In genomic region chr12:116502141-116502725, GRCh38 we compare ENCODE assay signal across 17 cellular contexts. TPM values are rescaled to one million over a fixed set of nuclear protein-coding genes. Genes with fewer than 3 reads are reported as not detected.
DNase-seq lines count a peak whose midpoint lies in the region; ATAC-seq and TF ChIP-seq lines count a peak whose summit lies in the region.
"Had no signal": no experiment of that assay in that cellular context is flagged by ENCODE, and none has a peak within 500 bp of the region (broad histone marks: within the 10 kb centered on the region; RNA-seq: fewer than 3 reads in every experiment).

No MANE protein-coding gene starts in this region.

- H3K4me1 ChIP-seq in BE2C (peaks cover 4% of the 10 kb centered on the region; the same call in 1 of the 2 replicates), PC-9 (replicated peaks; ENCODE audit: insufficient read depth) (peaks cover 22% of the 10 kb centered on the region), trophoblast cell (ENCODE audit: control insufficient read depth in 1 of 2, insufficient read depth in 2 of 2, low read length in 2 of 2) (peaks cover 0 to 6% of the 10 kb centered on the region in 2 experiments), MM.1S (ENCODE audit: low read length) (no peaks in the 10 kb centered on the region), mucosa of descending colon (ENCODE audit: low read depth) (no peaks in the 10 kb centered on the region)

- no CpG with 5 or more reads among the region's 14 CpGs for WGBS in trophoblast cell (ENCODE audit: extremely low coverage, insufficient coverage, insufficient read length)

- H3K79me1 ChIP-seq in trophoblast cell (ENCODE audit: low read length) = peaks cover 2% of the 10 kb centered on the region

- no peak overlapping the region for H3K18ac ChIP-seq in trophoblast cell (ENCODE audit: low read length)

- H3K4me3 ChIP-seq in BE2C (ENCODE audit: low read depth, low read length) (0 out of 2 replicates have a peak overlapping the region, but pooled peaks have one; percentile 7), PC-9 (no peak overlapping the region; the same call in 1 of the 2 replicates), trophoblast cell (ENCODE audit: low read depth, low read length) (no peak overlapping the region), MM.1S (ENCODE audit: low read length) (no peak overlapping the region), mucosa of descending colon (no peak overlapping the region)
- H3K4me3 ChIP-seq: GM23248, MG63 had no signal

- H3K9me2 ChIP-seq in PC-9 (ENCODE audit: insufficient read depth) (no peaks in the 10 kb centered on the region), MM.1S (replicated peaks; ENCODE audit: insufficient read depth, low read length) (no peaks in the 10 kb centered on the region)

- peak overlapping the region; percentile 37 for H3K4me2 ChIP-seq in PC-9
- no peak overlapping the region for H3K4me2 ChIP-seq in trophoblast cell (ENCODE audit: low read length)
- no peak overlapping the region for H3K4me2 ChIP-seq in MM.1S (ENCODE audit: low read depth, low read length)

- DNase-seq in BE2C (no peak), ELF-1 (ENCODE audit: low read depth, low spot score) (peak; percentile 67), PC-9 (no peak), trophoblast cell (peak; percentile 53 to 59), MM.1S (no peak), mucosa of descending colon (no peak), HUDEP-2 (lab: John Stamatoyannopoulos, UW; ENCODE audit: unreplicated experiment in 76 of 76) (no peak)
- DNase-seq: AML-193, GDM1, GM23248, HCEC 1CT, Karpas-422, MG63, NCI-H1092 treated with DMSO at 0.1 percent for 48 hours, NCI-H146, NCI-H82, Right ventricle myocardium superior had no signal

- TF ChIP-seq CTCF in BE2C (IDR thresholded peaks at IDR 0.05; ENCODE audit: low read depth, low read length) (no peak), PC-9 (conservative IDR thresholded peaks at IDR 0.05) (no peak), MM.1S (IDR thresholded peaks at IDR 0.05; ENCODE audit: low read length) (no peak), mucosa of descending colon (IDR thresholded peaks at IDR 0.05) (no peak)

- no peak overlapping the region for H2AFZ ChIP-seq in PC-9
- peak overlapping the region; percentile 23 for H2AFZ ChIP-seq in trophoblast cell (ENCODE audit: insufficient read depth, low read length, poor library complexity)
- H2AFZ ChIP-seq in MM.1S (ENCODE audit: low read length) = no peak overlapping the region
- H2AFZ ChIP-seq: GM23248 had no signal

- BruUV-seq in PC-9 (replicated peaks; lab: Mats Ljungman, UMichigan) = no TSS peak

- no peak overlapping the region for H2BK120ac ChIP-seq in trophoblast cell (ENCODE audit: insufficient read depth, low read length, poor library complexity)

- no peak overlapping the region for H2BK12ac ChIP-seq in trophoblast cell (ENCODE audit: low read length)

- H3F3A ChIP-seq in PC-9 (ENCODE audit: insufficient read depth, low read depth) (peaks cover 23% of the 10 kb centered on the region), MM.1S (ENCODE audit: insufficient read depth, low read length) (no peaks in the 10 kb centered on the region)

- no peaks in the 10 kb centered on the region for H3K36me3 ChIP-seq in BE2C
- H3K36me3 ChIP-seq in PC-9 (ENCODE audit: low read depth) = no peaks in the 10 kb centered on the region
- H3K36me3 ChIP-seq in trophoblast cell (ENCODE audit: control insufficient read depth in 1 of 2, insufficient read depth in 2 of 2, low read length in 2 of 2) = no peaks in the 10 kb centered on the region
- no peaks in the 10 kb centered on the region for H3K36me3 ChIP-seq in MM.1S (replicated peaks; ENCODE audit: insufficient read depth, low read length)
- no peaks in the 10 kb centered on the region for H3K36me3 ChIP-seq in mucosa of descending colon (ENCODE audit: low read depth)
- H3K36me3 ChIP-seq: MG63 had no signal

- H3K9ac ChIP-seq in trophoblast cell (ENCODE audit: low read length) = no peak overlapping the region
- no peak overlapping the region for H3K9ac ChIP-seq in MM.1S (ENCODE audit: low read length)
- H3K9ac ChIP-seq: GM23248 had no signal

- H4K12ac ChIP-seq in trophoblast cell (ENCODE audit: low read depth, low read length) = no peak overlapping the region

- no peak for ATAC-seq in mucosa of descending colon

- H3K14ac ChIP-seq in trophoblast cell (ENCODE audit: low read length) = no peak overlapping the region

- H4K20me1 ChIP-seq in PC-9 (ENCODE audit: insufficient read depth) (no peaks in the 10 kb centered on the region), MM.1S (ENCODE audit: insufficient read depth, low read length) (no peaks in the 10 kb centered on the region)

- H3K27me3 ChIP-seq in BE2C (no peaks in the 10 kb centered on the region), PC-9 (ENCODE audit: insufficient read depth, low read depth) (no peaks in the 10 kb centered on the region), trophoblast cell (ENCODE audit: insufficient read depth, low read length) (no peaks in the 10 kb centered on the region), MM.1S (replicated peaks; ENCODE audit: insufficient read depth, low read length) (no peaks in the 10 kb centered on the region)
- H3K27me3 ChIP-seq: MG63 had no signal

- H4K8ac ChIP-seq in trophoblast cell (ENCODE audit: low read depth, low read length) = no peak overlapping the region

- intact Hi-C loops in PC-9 (cut with micrococcal nuclease; ENCODE audit: unreplicated experiment) = loop anchor here (2.0 to 5.0 kb wide), 5 partner anchors 89 to 225 kb away; partner anchors contain the start of gene MED13L
- intact Hi-C loops in mucosa of descending colon (cut with DNase I, micrococcal nuclease) = no loop called here

- CTCF ChIA-PET in PC-9 (lab: Charles Lee) = interaction anchor here (0.7 kb wide), 1 partner anchor 220 kb away, joined by 6 read pairs; no protein-coding TSS in a partner anchor

- no peak overlapping the region for H4K91ac ChIP-seq in trophoblast cell (ENCODE audit: low read depth, low read length)

- POLR2A ChIA-PET in PC-9 (lab: Charles Lee; ENCODE audit: unreplicated experiment) = interaction anchor here (0.6 kb wide), 1 partner anchor 66 kb away, joined by 3 read pairs; no protein-coding TSS in a partner anchor

- no peak overlapping the region for H3K4ac ChIP-seq in trophoblast cell (ENCODE audit: low read depth, low read length)

- H2BK5ac ChIP-seq in trophoblast cell (ENCODE audit: low read depth, low read length, poor library complexity) = no peak overlapping the region

- H2AK5ac ChIP-seq in trophoblast cell (ENCODE audit: low read length) = no peak overlapping the region

- peak overlapping the region; percentile 90 for H3K27ac ChIP-seq in PC-9
- no peak overlapping the region for H3K27ac ChIP-seq in trophoblast cell (ENCODE audit: low read depth, low read length)
- no peak overlapping the region for H3K27ac ChIP-seq in MM.1S (ENCODE audit: low read length)
- H3K27ac ChIP-seq: GM23248 had no signal

- H3K79me2 ChIP-seq in PC-9 (ENCODE audit: low read depth) = no peaks in the 10 kb centered on the region
- no peaks in the 10 kb centered on the region for H3K79me2 ChIP-seq in trophoblast cell (ENCODE audit: control insufficient read depth, insufficient read depth, low read length, poor library complexity)
- no peaks in the 10 kb centered on the region for H3K79me2 ChIP-seq in MM.1S (ENCODE audit: low read length)

- H3K23ac ChIP-seq in trophoblast cell (ENCODE audit: low read length) = no peak overlapping the region

- H3K9me3 ChIP-seq in BE2C (no peaks in the 10 kb centered on the region), PC-9 (ENCODE audit: insufficient read depth, low read depth) (no peaks in the 10 kb centered on the region), trophoblast cell (ENCODE audit: insufficient read depth, low read depth, low read length) (no peaks in the 10 kb centered on the region), MM.1S (replicated peaks; ENCODE audit: insufficient read depth, low read length) (no peaks in the 10 kb centered on the region), mucosa of descending colon (no peaks in the 10 kb centered on the region)
- H3K9me3 ChIP-seq: MG63 had no signal

RNA-seq across cellular contexts. Expression of gene MAP1LC3B2, which starts 56.9 kb away (rescaled TPM):
- 20.7 TPM for polyA plus RNA-seq in BE2C (2012; ENCODE audit: insufficient read depth, insufficient read length, low read depth)
- total RNA-seq in PC-9 (2021) = 1.1 and 1.4 TPM in 2 replicates
- 0.28 and 0.31 TPM in 2 replicates for polyA plus RNA-seq in trophoblast cell (2013)
- 1 to 10 TPM; 1.6 to 2.0 (median 1.7) TPM for total RNA-seq in mucosa of descending colon

Comparison
In these comparisons a context has a peak if more than half of its experiments do, and no peak if none do; other contexts are left out.
1. DNase-seq: peak in ELF-1 (single experiment) and trophoblast cell (2 of 2); none in BE2C (single experiment), PC-9 (0 of 2), MM.1S (single experiment), mucosa of descending colon (0 of 3) and HUDEP-2 (0 of 76).